Comparison of ENCODE assay signal across 28 cellular contexts in genomic region chr17:6919158-6919557, GRCh38.
DNase-seq lines count a peak whose midpoint lies in the region; ATAC-seq, FAIRE-seq and TF ChIP-seq lines count a peak whose summit lies in the region.
"Had no signal": no experiment of that assay in that cellular context is flagged by ENCODE, and none has a peak within 500 bp of the region (broad histone marks: within the 10 kb centered on the region; RNA-seq: fewer than 3 reads in every experiment).

No MANE protein-coding gene starts in this region.

- ATAC-seq in K562 = peak; percentile 57
- ATAC-seq: GM12878 had no signal

- H3K9ac ChIP-seq in K562 (ENCODE audit: insufficient read depth in 1 of 2, low read depth in 2 of 2, low read length in 2 of 2) (no peak overlapping the region; a peak in 1 of 4 replicates), colonic mucosa (ENCODE audit: low read depth in 2 of 2, low read length in 2 of 2) (no peak overlapping the region)
- H3K9ac ChIP-seq: BLaER1 had no signal

- H3K79me2 ChIP-seq in K562 (ENCODE audit: control insufficient read depth, insufficient read depth, low read length) = peaks cover 12% of the 10 kb centered on the region; the same call in 2 of the 3 replicates

- intact Hi-C loops in K562 (cut with micrococcal nuclease) = loop anchor here (10.0 kb wide), 1 partner anchor 216 kb away; no protein-coding TSS in a partner anchor
- intact Hi-C loops in esophagus muscularis mucosa (cut with DNase I) = no loop called here
- intact Hi-C loops in colonic mucosa (cut with DNase I) = no loop called here

- 0 out of 4 replicates have a peak, but pooled peaks of 1 of the 2 experiments have one; percentile 5 for TF ChIP-seq RAD21 in K562 (CRISPR knock-in tag; conservative IDR thresholded peaks at IDR 0.05 in 1 of 2, IDR thresholded peaks at IDR 0.05 in 1 of 2)

- H3K4me3 ChIP-seq in K562 (no peak overlapping the region), esophagus muscularis mucosa (no peak overlapping the region), colonic mucosa (no peak overlapping the region)
- H3K4me3 ChIP-seq: BLaER1, GM12878 had no signal

- TF ChIP-seq EP300 in K562 (IDR thresholded peaks at IDR 0.05; ENCODE audit: low read length) (peak; percentile 61; the same call in 1 of the 2 replicates), esophagus muscularis mucosa (IDR thresholded peaks at IDR 0.05) (no peak)

- WGBS in K562 (ENCODE audit: insufficient coverage, low coverage, missing lambda C conversion rate) = 28% methylated on average over 4 of the region's 6 CpGs
- 84% methylated on average over 6 of the region's 6 CpGs for WGBS in esophagus muscularis mucosa

- no peak for FAIRE-seq in K562 (lab: Jason Lieb, UNC)
- FAIRE-seq: A204.1, GM12878, GM12892, GM18507, GM19239 had no signal

- H3K4me1 ChIP-seq in K562 (replicated peaks in 1 of 2; ENCODE audit: control insufficient read depth in 2 of 2, insufficient read depth in 2 of 2, low read length in 2 of 2) (peaks cover 16 to 37% of the 10 kb centered on the region in 2 experiments; a peak in 4 of 5 replicates), esophagus muscularis mucosa (peaks cover 3 to 5% (median 4%) of the 10 kb centered on the region in 4 donors), colonic mucosa (no peaks in the 10 kb centered on the region)
- H3K4me1 ChIP-seq: BE2C had no signal

- no peak for TF ChIP-seq CTCF in K562 (IDR thresholded peaks at IDR 0.05 in 2 of 3, conservative IDR thresholded peaks at IDR 0.05 in 1 of 3; ENCODE audit: insufficient read depth in 2 of 3, low read depth in 1 of 3, low read length in 3 of 3)
- TF ChIP-seq CTCF in esophagus muscularis mucosa (IDR thresholded peaks at IDR 0.05) = no peak
- TF ChIP-seq CTCF in colonic mucosa (IDR thresholded peaks at IDR 0.05) = no peak

- peaks cover 3% of the 10 kb centered on the region for H3K9me1 ChIP-seq in K562 (ENCODE audit: control insufficient read depth, insufficient read depth, low read length)

- CTCF ChIA-PET in K562 (lab: Yijun Ruan, JAX; ENCODE audit: low intra/inter-chr PET ratio) = no interaction called here

- H3K27me3 ChIP-seq in K562 (ENCODE audit: control insufficient read depth in 2 of 2, insufficient read depth in 2 of 2, low read length in 2 of 2) (no peaks in the 10 kb centered on the region), esophagus muscularis mucosa (peaks cover 0 to 29% (median 2%) of the 10 kb centered on the region in 4 donors), colonic mucosa (no peaks in the 10 kb centered on the region)
- H3K27me3 ChIP-seq: BE2C, BLaER1 had no signal

- H3K36me3 ChIP-seq in K562 (ENCODE audit: control insufficient read depth, insufficient read depth, low read length) (no peaks in the 10 kb centered on the region; the same call in 2 of the 3 replicates), esophagus muscularis mucosa (no peaks in the 10 kb centered on the region), colonic mucosa (no peaks in the 10 kb centered on the region)
- H3K36me3 ChIP-seq: BE2C, BLaER1 had no signal

- H3K4me2 ChIP-seq in K562 (ENCODE audit: insufficient read depth, low read length) = peak overlapping the region; percentile 44; the same call in 1 of the 2 replicates
- H3K4me2 ChIP-seq: BLaER1 had no signal

- TF ChIP-seq POLR2A in K562 (conservative IDR thresholded peaks at IDR 0.05) (no peak), esophagus muscularis mucosa (IDR thresholded peaks at IDR 0.05; ENCODE audit: low read depth) (no peak)

- H2AFZ ChIP-seq in K562 (ENCODE audit: low read depth, low read length) = peak overlapping the region; percentile 30; the same call in 1 of the 2 replicates

- in situ Hi-C loops in K562 (cut with MboI) = no loop called here

- H3K27ac ChIP-seq in K562 (ENCODE audit: extremely low read depth, low read depth, low read length) = no peak overlapping the region; the same call in 2 of the 3 replicates
- no peak overlapping the region for H3K27ac ChIP-seq in esophagus muscularis mucosa (replicated peaks in 1 of 4)
- H3K27ac ChIP-seq in colonic mucosa = no peak overlapping the region
- H3K27ac ChIP-seq: 22Rv1, BLaER1 had no signal

- H3K9me3 ChIP-seq in K562 (replicated peaks; ENCODE audit: control insufficient read depth, insufficient read depth, low read depth, low read length) = no peaks in the 10 kb centered on the region
- H3K9me3 ChIP-seq in esophagus muscularis mucosa = no peaks in the 10 kb centered on the region
- H3K9me3 ChIP-seq in colonic mucosa = no peaks in the 10 kb centered on the region
- H3K9me3 ChIP-seq: BE2C, BLaER1 had no signal

- POLR2A ChIA-PET in K562 (lab: Yijun Ruan, JAX) = interaction anchor here (0.6 to 1.9 kb wide), 5 partner anchors 19 to 122 kb away, joined by 3 to 9 read pairs (median 5); no protein-coding TSS in a partner anchor

- H4K20me1 ChIP-seq in K562 (replicated peaks; ENCODE audit: control insufficient read depth, insufficient read depth, low read length) = peaks cover 5% of the 10 kb centered on the region; the same call in 1 of the 2 replicates
- H4K20me1 ChIP-seq: BLaER1 had no signal

- TSS peak; percentile 24 for BruUV-seq in K562 (replicated peaks; lab: Mats Ljungman, UMichigan)

- no peak for DNase-seq in K562 (ENCODE audit: extremely low read depth in 1 of 4, low spot score in 3 of 4)
- peak; percentile 77 for DNase-seq in esophagus muscularis mucosa (ENCODE audit: extremely low spot score)
- DNase-seq in islet precursor cell = peak; percentile 34
- peak; percentile 18 for DNase-seq in retina
- DNase-seq in NCI-H1436 treated with DMSO at 0.1 percent for 48 hours (lab: John Stamatoyannopoulos, UW) = no peak
- DNase-seq in colonic mucosa = no peak
- no peak for DNase-seq in 8988T
- DNase-seq: ACHN; BE2C; C1 segment of cervical spinal cord; CD4-positive, alpha-beta memory T cell; CD4-positive, CD25-positive, alpha-beta regulatory T cell; CD8-positive, alpha-beta memory T cell; COR-L47; DMS 273 treated with DMSO at 0.1 percent for 48 hours; DMS153; DMS53; DMS79; DND-41; EL; GDM1 had no signal

TF ChIP-seq in K562, 482 proteins besides CTCF, POLR2A, EP300 and RAD21 (continues in another document):
- TF ChIP-seq ZNF589 (CRISPR knock-in tag; IDR thresholded peaks at IDR 0.05; ENCODE audit: low read depth) (peak; percentile 93), POLR2H (tag; IDR thresholded peaks at IDR 0.05; ENCODE audit: low read depth) (peak; percentile 39; the same call in 1 of the 2 replicates), NR2C2 (CRISPR knock-in tag; IDR thresholded peaks at IDR 0.05) (no peak), NR2C2 (tag; IDR thresholded peaks at IDR 0.05) (peak; percentile 32; the same call in 1 of the 2 replicates), HMG20B (CRISPR knock-in tag; IDR thresholded peaks at IDR 0.05) (no peak), TAL1 (IDR thresholded peaks at IDR 0.05) (peak; percentile 58)
- TF ChIP-seq, protein P1, sequence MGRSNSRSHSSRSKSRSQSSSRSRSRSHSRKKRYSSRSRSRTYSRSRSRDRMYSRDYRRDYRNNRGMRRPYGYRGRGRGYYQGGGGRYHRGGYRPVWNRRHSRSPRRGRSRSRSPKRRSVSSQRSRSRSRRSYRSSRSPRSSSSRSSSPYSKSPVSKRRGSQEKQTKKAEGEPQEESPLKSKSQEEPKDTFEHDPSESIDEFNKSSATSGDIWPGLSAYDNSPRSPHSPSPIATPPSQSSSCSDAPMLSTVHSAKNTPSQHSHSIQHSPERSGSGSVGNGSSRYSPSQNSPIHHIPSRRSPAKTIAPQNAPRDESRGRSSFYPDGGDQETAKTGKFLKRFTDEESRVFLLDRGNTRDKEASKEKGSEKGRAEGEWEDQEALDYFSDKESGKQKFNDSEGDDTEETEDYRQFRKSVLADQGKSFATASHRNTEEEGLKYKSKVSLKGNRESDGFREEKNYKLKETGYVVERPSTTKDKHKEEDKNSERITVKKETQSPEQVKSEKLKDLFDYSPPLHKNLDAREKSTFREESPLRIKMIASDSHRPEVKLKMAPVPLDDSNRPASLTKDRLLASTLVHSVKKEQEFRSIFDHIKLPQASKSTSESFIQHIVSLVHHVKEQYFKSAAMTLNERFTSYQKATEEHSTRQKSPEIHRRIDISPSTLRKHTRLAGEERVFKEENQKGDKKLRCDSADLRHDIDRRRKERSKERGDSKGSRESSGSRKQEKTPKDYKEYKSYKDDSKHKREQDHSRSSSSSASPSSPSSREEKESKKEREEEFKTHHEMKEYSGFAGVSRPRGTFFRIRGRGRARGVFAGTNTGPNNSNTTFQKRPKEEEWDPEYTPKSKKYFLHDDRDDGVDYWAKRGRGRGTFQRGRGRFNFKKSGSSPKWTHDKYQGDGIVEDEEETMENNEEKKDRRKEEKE (IDR thresholded peaks at IDR 0.05; ENCODE audit: borderline replicate concordance in 1 of 2, control insufficient read depth in 1 of 2, low read depth in 2 of 2, low read length in 1 of 2) = no peak
- TF ChIP-seq, protein P2, sequence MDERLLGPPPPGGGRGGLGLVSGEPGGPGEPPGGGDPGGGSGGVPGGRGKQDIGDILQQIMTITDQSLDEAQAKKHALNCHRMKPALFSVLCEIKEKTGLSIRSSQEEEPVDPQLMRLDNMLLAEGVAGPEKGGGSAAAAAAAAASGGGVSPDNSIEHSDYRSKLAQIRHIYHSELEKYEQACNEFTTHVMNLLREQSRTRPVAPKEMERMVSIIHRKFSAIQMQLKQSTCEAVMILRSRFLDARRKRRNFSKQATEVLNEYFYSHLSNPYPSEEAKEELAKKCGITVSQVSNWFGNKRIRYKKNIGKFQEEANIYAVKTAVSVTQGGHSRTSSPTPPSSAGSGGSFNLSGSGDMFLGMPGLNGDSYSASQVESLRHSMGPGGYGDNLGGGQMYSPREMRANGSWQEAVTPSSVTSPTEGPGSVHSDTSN (CRISPR knock-in tag; IDR thresholded peaks at IDR 0.05; ENCODE audit: low read depth) = no peak
- TF ChIP-seq, protein P2 (tag; conservative IDR thresholded peaks at IDR 0.05; ENCODE audit: low read depth) = peak; percentile 35; the same call in 1 of the 2 replicates

Comparison
In these comparisons a context has a peak if more than half of its experiments do, and no peak if none do; other contexts are left out.
1. DNase-seq: peak in esophagus muscularis mucosa (single experiment), islet precursor cell (single experiment) and retina (single experiment); none in K562 (0 of 4), NCI-H1436 treated with DMSO at 0.1 percent for 48 hours (single experiment), colonic mucosa (single experiment) and 8988T (single experiment).